8 cellular contexts compared by ENCODE assay signal in the genomic region with DNA sequence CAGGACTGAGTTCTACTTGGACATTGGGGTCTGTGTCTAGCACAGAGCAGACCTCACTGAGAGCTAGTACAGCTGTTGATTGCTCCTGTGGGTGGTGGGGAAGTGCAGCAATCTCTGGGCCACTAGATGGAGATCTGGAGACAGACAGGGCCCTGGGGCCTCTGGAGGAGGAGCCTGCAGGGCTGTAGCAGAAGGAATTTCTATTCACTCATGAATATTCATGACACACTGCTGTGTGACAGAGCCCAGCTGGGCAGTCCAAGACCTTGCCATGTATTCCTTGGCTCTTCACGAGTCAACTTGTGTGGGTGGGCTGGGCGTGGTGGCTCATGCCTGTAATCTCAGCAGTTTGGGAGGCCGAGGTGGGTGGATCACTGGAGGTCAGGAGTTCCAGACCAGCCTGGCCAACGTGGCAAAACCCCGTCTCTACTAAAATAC. TPM values are rescaled to one million over a fixed set of nuclear protein-coding genes. Genes with fewer than 3 reads are reported as not detected.
DNase-seq lines count a peak whose midpoint lies in the region; ATAC-seq and TF ChIP-seq lines count a peak whose summit lies in the region.

No MANE protein-coding gene starts in this region.

- peak; percentile 67 for ATAC-seq in omental fat pad (ENCODE audit: low FRiP score)
- ATAC-seq in HG03045 (IDR thresholded peaks at IDR 0.05; ENCODE audit: unreplicated experiment), result no peak

- DNase-seq in activated CD4-positive, alpha-beta T cell treated with anti-CD3 and anti-CD28 coated beads for 48 hours, result peak; percentile 51
- no peak for DNase-seq in activated CD4-positive, alpha-beta T cell treated with anti-CD3 and anti-CD28 coated beads for 4 hours
- peak; percentile 76 for DNase-seq in M059J (ENCODE audit: low read depth)
- peak; percentile 34 for DNase-seq in UCSD-AML1 (lab: John Stamatoyannopoulos, UW; ENCODE audit: unreplicated experiment)
- peak; percentile 80 for DNase-seq in fibroblast of the conjunctiva (ENCODE audit: low read depth)
- no peak for DNase-seq in omental fat pad (ENCODE audit: low spot score)
- no peak for DNase-seq in activated effector memory CD4-positive, alpha-beta T cell treated with Interleukin-2 at 50 U/mL for 16 hours

- no peak for TF ChIP-seq CTCF in omental fat pad (IDR thresholded peaks at IDR 0.05)

RNA-seq across cellular contexts. Expression of gene SUGP2, which starts 37.5 kb away (rescaled TPM):
- total RNA-seq in M059J (2014; rRNA removed; shearing (Covaris generic)), result 31.8 and 49.0 TPM in 2 replicates
- total RNA-seq in omental fat pad, result 10 to 100 TPM; 30.3 to 54.5 (median 36.3) TPM

RNA-seq across cellular contexts. Expression of gene ARMC6, which starts 37.6 kb away (rescaled TPM):
- 38.2 and 40.3 TPM in 2 replicates for total RNA-seq in M059J (2014; rRNA removed; shearing (Covaris generic))
- 10 to 100 TPM; 16.9 to 39.5 (median 25.4) TPM for total RNA-seq in omental fat pad

RNA-seq across cellular contexts. Expression of gene HOMER3, which starts 54.8 kb away (rescaled TPM):
- total RNA-seq in M059J (2014; rRNA removed; shearing (Covaris generic)), result 105 and 141 TPM in 2 replicates
- total RNA-seq in omental fat pad, result 10 to 100 TPM; 16.6 to 47.8 (median 40.6) TPM

Comparison
In these comparisons a context has a peak if more than half of its experiments do, and no peak if none do; other contexts are left out.
1. DNase-seq: peak in activated CD4-positive, alpha-beta T cell treated with anti-CD3 and anti-CD28 coated beads for 48 hours (single experiment), M059J (single experiment), UCSD-AML1 (single experiment) and fibroblast of the conjunctiva (single experiment); none in activated CD4-positive, alpha-beta T cell treated with anti-CD3 and anti-CD28 coated beads for 4 hours (0 of 2), omental fat pad (single experiment) and activated effector memory CD4-positive, alpha-beta T cell treated with Interleukin-2 at 50 U/mL for 16 hours (single experiment).